11 cellular contexts compared by ENCODE assay signal in the genomic region with DNA sequence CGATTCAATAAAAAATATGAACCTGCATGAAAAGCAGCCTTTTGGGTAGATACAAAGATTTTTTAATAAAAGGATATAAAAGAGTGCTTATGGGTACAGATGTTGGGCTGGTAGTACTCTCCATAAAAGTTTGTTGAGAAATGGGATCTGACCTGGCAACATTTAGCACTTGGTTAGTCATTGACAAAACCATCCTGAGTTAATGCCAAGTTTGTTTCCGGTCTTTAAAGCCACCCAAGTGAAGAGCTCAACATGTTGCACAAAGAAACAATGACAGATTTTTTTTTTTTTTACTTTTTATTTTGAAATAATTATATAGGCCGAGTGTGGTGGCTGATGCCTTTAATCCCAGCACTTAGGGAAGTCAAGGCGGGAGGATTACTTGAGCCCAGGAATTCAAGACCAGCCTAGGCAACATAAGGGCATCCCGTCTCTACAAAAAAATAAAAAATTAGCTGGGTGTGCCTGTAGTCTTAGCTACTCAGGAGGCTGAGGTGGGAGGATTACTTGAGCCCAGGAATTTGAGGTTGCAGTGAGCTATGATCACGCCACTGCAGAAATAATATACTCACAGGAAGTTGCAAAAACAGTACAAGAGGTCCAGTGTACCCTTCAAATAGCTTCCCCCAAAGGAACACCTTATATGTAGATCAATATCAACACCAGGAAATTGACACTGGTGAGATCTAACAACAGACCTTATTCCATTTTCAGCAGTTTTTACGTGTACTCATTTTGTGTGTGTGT. TPM values are rescaled to one million over a fixed set of nuclear protein-coding genes. Genes with fewer than 3 reads are reported as not detected.
A peak's percentile ranks its signal among the peaks of the same experiment; 100 is the strongest.
DNase-seq lines count a peak whose midpoint lies in the region; ATAC-seq, FAIRE-seq and TF ChIP-seq lines count a peak whose summit lies in the region.
"Had no signal": no experiment of that assay in that cellular context is flagged by ENCODE, and none has a peak within 500 bp of the region (broad histone marks: within the 10 kb centered on the region; RNA-seq: fewer than 3 reads in every experiment).

No MANE protein-coding gene starts in this region.

- no peaks in the 10 kb centered on the region for H4K20me1 ChIP-seq in endothelial cell of umbilical vein (replicated peaks; ENCODE audit: control insufficient read depth, extremely low read depth, insufficient read depth, low read length)
- no peaks in the 10 kb centered on the region for H4K20me1 ChIP-seq in osteoblast (ENCODE audit: insufficient read depth, low read length)

- TF ChIP-seq CTCF in endothelial cell of umbilical vein (IDR thresholded peaks at IDR 0.05; ENCODE audit: extremely low read depth in 1 of 2, insufficient read depth in 1 of 2, low read depth in 1 of 2, low read length in 2 of 2) (no peak), osteoblast (IDR thresholded peaks at IDR 0.05; ENCODE audit: extremely low read depth, low read depth, low read length) (no peak)

- peaks cover 27 to 51% (median 46%) of the 10 kb centered on the region in 3 donors for H3K4me1 Mint-ChIP-seq in CD8-positive, alpha-beta memory T cell
- peaks cover 35% of the 10 kb centered on the region for H3K4me1 Mint-ChIP-seq in activated T-cell treated with anti-CD3 and anti-CD28 coated beads, Interleukin-2, amount 50 U/mL, for 72 hours (ENCODE audit: low read depth)

- H3K27me3 ChIP-seq in CD8-positive, alpha-beta memory T cell (ENCODE audit: insufficient read depth, low read length, poor library complexity, severe bottlenecking): no peaks in the 10 kb centered on the region
- H3K27me3 ChIP-seq in endothelial cell of umbilical vein (ENCODE audit: control insufficient read depth in 2 of 2, insufficient read depth in 2 of 2, low read length in 2 of 2) (no peaks in the 10 kb centered on the region), osteoblast (ENCODE audit: insufficient read depth, low read length) (no peaks in the 10 kb centered on the region)

- ATAC-seq in GM19463 (IDR thresholded peaks at IDR 0.05; ENCODE audit: unreplicated experiment): no peak
- no peak for ATAC-seq in activated T-cell treated with anti-CD3 and anti-CD28 coated beads, Interleukin-2, amount 50 U/mL, for 72 hours (replicated peaks in 1 of 2)

- H3K27me3 Mint-ChIP-seq in CD8-positive, alpha-beta memory T cell: peaks cover 0 to 2% of the 10 kb centered on the region in 2 donors
- peaks cover 7% of the 10 kb centered on the region for H3K27me3 Mint-ChIP-seq in activated T-cell treated with anti-CD3 and anti-CD28 coated beads, Interleukin-2, amount 50 U/mL, for 72 hours (ENCODE audit: low read depth)

- POLR2A ChIA-PET in CD8-positive, alpha-beta memory T cell (lab: Charles Lee): no interaction called here
- POLR2A ChIA-PET in endothelial cell of umbilical vein (lab: Charles Lee): interaction anchor here (0.7 kb wide), 1 partner anchor 23 kb away, joined by 3 read pairs; no protein-coding TSS in a partner anchor

- no peak overlapping the region for H3K9ac ChIP-seq in endothelial cell of umbilical vein (replicated peaks; ENCODE audit: extremely low read depth, insufficient read depth, low read length)

- H3K9me1 ChIP-seq in endothelial cell of umbilical vein (replicated peaks; ENCODE audit: control insufficient read depth, extremely low read depth, insufficient read depth, low read length): no peaks in the 10 kb centered on the region

- H3K27ac Mint-ChIP-seq in CD8-positive, alpha-beta memory T cell: peak overlapping the region in 7 of 8 donors; percentile 38 to 87 (median 55)
- H3K27ac Mint-ChIP-seq in activated T-cell treated with anti-CD3 and anti-CD28 coated beads, Interleukin-2, amount 50 U/mL, for 72 hours: no peak overlapping the region

- no peak overlapping the region for H3K4me3 ChIP-seq in CD8-positive, alpha-beta memory T cell (ENCODE audit: low read length)
- H3K4me3 ChIP-seq in endothelial cell of umbilical vein (replicated peaks in 1 of 3; ENCODE audit: insufficient read depth in 1 of 3, low read depth in 1 of 3, low read length in 3 of 3) (no peak overlapping the region), osteoblast (ENCODE audit: insufficient read depth, low read length) (no peak overlapping the region)

- intact Hi-C loops in endothelial cell of umbilical vein (cut with micrococcal nuclease): no loop called here

- peaks cover 3% of the 10 kb centered on the region for H3K79me2 ChIP-seq in endothelial cell of umbilical vein (ENCODE audit: control insufficient read depth, insufficient read depth, low read length)
- H3K79me2 ChIP-seq in osteoblast (ENCODE audit: insufficient read depth, low read length): peaks cover 6% of the 10 kb centered on the region

- no peaks in the 10 kb centered on the region for H3K9me3 ChIP-seq in CD8-positive, alpha-beta memory T cell (ENCODE audit: low read length)
- no peaks in the 10 kb centered on the region for H3K9me3 ChIP-seq in endothelial cell of umbilical vein (replicated peaks; ENCODE audit: control insufficient read depth, insufficient read depth, low read length)
- no peaks in the 10 kb centered on the region for H3K9me3 ChIP-seq in osteoblast (ENCODE audit: low read depth, low read length)

- CTCF ChIA-PET in CD8-positive, alpha-beta memory T cell (lab: Charles Lee): interaction anchor here (1.1 kb wide), 1 partner anchor 8 kb away, joined by 3 read pairs; no protein-coding TSS in a partner anchor
- CTCF ChIA-PET in endothelial cell of umbilical vein (lab: Charles Lee): no interaction called here

- peaks cover 25% of the 10 kb centered on the region for H3K4me1 ChIP-seq in CD8-positive, alpha-beta memory T cell (ENCODE audit: insufficient read depth, low read length)
- H3K4me1 ChIP-seq in endothelial cell of umbilical vein (ENCODE audit: control insufficient read depth, extremely low read depth, insufficient read depth, low read length) (peaks cover 38% of the 10 kb centered on the region), osteoblast (ENCODE audit: insufficient read depth, low read length) (peaks cover 31% of the 10 kb centered on the region)

- no TSS peak for BruUV-seq in endothelial cell of umbilical vein (replicated peaks; lab: Mats Ljungman, UMichigan)

- peak; percentile 12 for FAIRE-seq in endothelial cell of umbilical vein (lab: Jason Lieb, UNC)

- no peaks in the 10 kb centered on the region for H3K9me3 Mint-ChIP-seq in CD8-positive, alpha-beta memory T cell
- no peaks in the 10 kb centered on the region for H3K9me3 Mint-ChIP-seq in activated T-cell treated with anti-CD3 and anti-CD28 coated beads, Interleukin-2, amount 50 U/mL, for 72 hours

- TF ChIP-seq POLR2A in endothelial cell of umbilical vein (IDR thresholded peaks at IDR 0.05; ENCODE audit: low read depth, low read length): no peak

- H2AFZ ChIP-seq in endothelial cell of umbilical vein (ENCODE audit: low read depth, low read length) (no peak overlapping the region), osteoblast (ENCODE audit: low read length) (no peak overlapping the region)

- peaks cover 0 to 2% (median 2%) of the 10 kb centered on the region in 3 donors for H3K36me3 Mint-ChIP-seq in CD8-positive, alpha-beta memory T cell
- no peaks in the 10 kb centered on the region for H3K36me3 Mint-ChIP-seq in activated T-cell treated with anti-CD3 and anti-CD28 coated beads, Interleukin-2, amount 50 U/mL, for 72 hours (ENCODE audit: insufficient read depth in 2 of 2)

- H3K4me2 ChIP-seq in endothelial cell of umbilical vein (ENCODE audit: insufficient read depth, low read length) (no peak overlapping the region), osteoblast (ENCODE audit: insufficient read depth, low read length) (no peak overlapping the region)

- dilution Hi-C loops in endothelial cell of umbilical vein (cut with MboI; ENCODE audit: extremely low pct_ligation_motif_present, low sequenced_read_pairs): no loop called here

- H3K27ac ChIP-seq in CD8-positive, alpha-beta memory T cell (ENCODE audit: low read depth, low read length): no peak overlapping the region
- H3K27ac ChIP-seq in endothelial cell of umbilical vein (ENCODE audit: insufficient read depth, low read depth, low read length): no peak overlapping the region
- H3K27ac ChIP-seq in osteoblast (ENCODE audit: low read depth, low read length): peak overlapping the region; percentile 50

- peak overlapping the region in 2 of 7 donors; percentile 13 to 39 for H3K4me3 Mint-ChIP-seq in CD8-positive, alpha-beta memory T cell
- H3K4me3 Mint-ChIP-seq in activated T-cell treated with anti-CD3 and anti-CD28 coated beads, Interleukin-2, amount 50 U/mL, for 72 hours: peak overlapping the region in 1 of 2 donors; percentile 37

- H3K36me3 ChIP-seq in CD8-positive, alpha-beta memory T cell (ENCODE audit: insufficient read depth, low read length): no peaks in the 10 kb centered on the region
- H3K36me3 ChIP-seq in endothelial cell of umbilical vein (ENCODE audit: control insufficient read depth in 2 of 2, extremely low read depth in 1 of 2, insufficient read depth in 2 of 2, low read length in 2 of 2): no peaks in the 10 kb centered on the region
- H3K36me3 ChIP-seq in osteoblast (ENCODE audit: insufficient read depth, low read length): no peaks in the 10 kb centered on the region

- no peak for DNase-seq in CD8-positive, alpha-beta memory T cell
- peak; percentile 87 for DNase-seq in M059J (ENCODE audit: low read depth)
- peak; percentile 24 for DNase-seq in endothelial cell of umbilical vein (ENCODE audit: low read depth, low spot score)
- DNase-seq in osteoblast (ENCODE audit: insufficient read length, low spot score, missing footprints): no peak
- DNase-seq in GM19238 (ENCODE audit: insufficient read length, low spot score): no peak
- no peak for DNase-seq in activated T-cell treated with anti-CD3 and anti-CD28 coated beads, Interleukin-2, amount 50 U/mL, for 72 hours
- DNase-seq: central memory CD4-positive, alpha-beta T cell; foreskin melanocyte; nucleus accumbens; stimulated activated naive CD4-positive, alpha-beta T cell treated with Interleukin-2 at 50 U/mL for 16 hours had no signal

RNA-seq across cellular contexts. Expression of gene CHST7, which starts 16.6 kb away (rescaled TPM):
- 1 to 10 TPM; 3.5 to 3.9 TPM for total RNA-seq in CD8-positive, alpha-beta memory T cell
- 8.0 TPM for polyA plus RNA-seq in CD8-positive, alpha-beta memory T cell
- total RNA-seq in M059J (2014; rRNA removed; shearing (Covaris generic)): 11.0 and 17.4 TPM in 2 replicates
- total RNA-seq in endothelial cell of umbilical vein (9.8 and 11.2 TPM in 2 replicates), osteoblast (6.5 and 8.0 TPM in 2 replicates)
- polyA plus RNA-seq in endothelial cell of umbilical vein: 4.5 and 5.2 TPM in 2 replicates
- polyA plus RNA-seq in endothelial cell of umbilical vein (2011; cell fraction: cytosol; rRNA removed): 2.5 and 3.7 TPM in 2 replicates
- 1.2 and 1.6 TPM in 2 replicates for polyA plus RNA-seq in endothelial cell of umbilical vein (2011; cell fraction: nucleus; rRNA removed)
- 5.2 and 9.5 TPM in 2 replicates for polyA plus RNA-seq in endothelial cell of umbilical vein (2012)
- polyA minus RNA-seq in endothelial cell of umbilical vein: 2.3 and 3.7 TPM in 2 replicates
- 0.51 TPM for polyA minus RNA-seq in endothelial cell of umbilical vein (2011; cell fraction: cytosol; rRNA and poly(A)+ RNA removed)
- 1.9 and 3.0 TPM in 2 replicates for polyA minus RNA-seq in endothelial cell of umbilical vein (2011; cell fraction: nucleus; rRNA and poly(A)+ RNA removed)
- 1 to 10 TPM; 3.5 to 6.7 TPM for total RNA-seq in activated T-cell treated with anti-CD3 and anti-CD28 coated beads, Interleukin-2, amount 50 U/mL, for 72 hours

RNA-seq across cellular contexts. Expression of gene ZNF674, which starts 44.9 kb away (rescaled TPM):
- 1 to 10 TPM; 2.7 to 2.8 TPM for total RNA-seq in CD8-positive, alpha-beta memory T cell
- 1.3 TPM for polyA plus RNA-seq in CD8-positive, alpha-beta memory T cell
- total RNA-seq in M059J (2014; rRNA removed; shearing (Covaris generic)): 3.0 and 3.4 TPM in 2 replicates
- total RNA-seq in endothelial cell of umbilical vein: 5.7 and 6.7 TPM in 2 replicates
- 2.3 and 2.5 TPM in 2 replicates for polyA plus RNA-seq in endothelial cell of umbilical vein
- polyA plus RNA-seq in endothelial cell of umbilical vein (2011; cell fraction: cytosol; rRNA removed): 2.0 and 2.4 TPM in 2 replicates
- 7.8 TPM in 2 replicates for polyA plus RNA-seq in endothelial cell of umbilical vein (2011; cell fraction: nucleus; rRNA removed)
- 2.7 and 3.3 TPM in 2 replicates for polyA plus RNA-seq in endothelial cell of umbilical vein (2012)
- polyA minus RNA-seq in endothelial cell of umbilical vein: 10.4 and 10.9 TPM in 2 replicates
- polyA minus RNA-seq in endothelial cell of umbilical vein (2011; cell fraction: cytosol; rRNA and poly(A)+ RNA removed): 3.5 TPM
- polyA minus RNA-seq in endothelial cell of umbilical vein (2011; cell fraction: nucleus; rRNA and poly(A)+ RNA removed): 10.9 and 11.3 TPM in 2 replicates
- total RNA-seq in osteoblast: 4.7 and 5.6 TPM in 2 replicates
- 1 to 10 TPM; 3.7 to 4.3 TPM for total RNA-seq in activated T-cell treated with anti-CD3 and anti-CD28 coated beads, Interleukin-2, amount 50 U/mL, for 72 hours

Comparison
In these comparisons a context has a peak if more than half of its experiments do, and no peak if none do; other contexts are left out.
1. DNase-seq: peak in M059J (single experiment) and endothelial cell of umbilical vein (single experiment); none in CD8-positive, alpha-beta memory T cell (0 of 5), osteoblast (single experiment), GM19238 (single experiment) and activated T-cell treated with anti-CD3 and anti-CD28 coated beads, Interleukin-2, amount 50 U/mL, for 72 hours (0 of 2).